Comparison of ENCODE assay signal across 8 cellular contexts in genomic region chr10:63267414-63268138, GRCh38.
DNase-seq lines count a peak whose midpoint lies in the region; ATAC-seq and TF ChIP-seq lines count a peak whose summit lies in the region.

No MANE protein-coding gene starts in this region.

- peaks cover 2% of the 10 kb centered on the region; the same call in 1 of the 2 replicates for H4K20me1 ChIP-seq in DND-41 (ENCODE audit: insufficient read depth, low read length)

- H3K27me3 Mint-ChIP-seq in mesothelial cell of epicardium (ENCODE audit: low read depth), result no peaks in the 10 kb centered on the region

- H3K9ac ChIP-seq in DND-41 (ENCODE audit: low read depth, low read length) (peak overlapping the region; percentile 65), endocrine pancreas (ENCODE audit: control insufficient read depth, insufficient read depth, low read length) (peak overlapping the region; percentile 47)

- peak; percentile 36 for DNase-seq in DND-41
- no peak for DNase-seq in mesothelial cell of epicardium (ENCODE audit: low spot score in 2 of 2, unreplicated experiment in 2 of 2)
- DNase-seq in upper lobe of right lung, result no peak
- DNase-seq in activated CD4-positive, alpha-beta T cell treated with anti-CD3 and anti-CD28 coated beads for 48 hours, result no peak

- H3K4me1 Mint-ChIP-seq in mesothelial cell of epicardium, result peaks cover 25% of the 10 kb centered on the region

- H3K79me2 ChIP-seq in DND-41 (ENCODE audit: insufficient read depth, low read length), result peaks cover 91% of the 10 kb centered on the region

- H3K4me3 ChIP-seq in DND-41 (ENCODE audit: low read depth in 1 of 2, low read length in 2 of 2), result peak overlapping the region; percentile 61 to 83
- peak overlapping the region; percentile 100 for H3K4me3 ChIP-seq in endocrine pancreas (ENCODE audit: control insufficient read depth, insufficient read depth, low read length)
- H3K4me3 ChIP-seq in upper lobe of right lung, result peak overlapping the region; percentile 54

- H3K27me3 ChIP-seq in DND-41 (ENCODE audit: insufficient read depth, low read length, poor library complexity), result no peaks in the 10 kb centered on the region
- no peaks in the 10 kb centered on the region for H3K27me3 ChIP-seq in endocrine pancreas (ENCODE audit: control insufficient read depth, insufficient read depth, low read length)
- H3K27me3 ChIP-seq in upper lobe of right lung, result no peaks in the 10 kb centered on the region

- H3K36me3 ChIP-seq in DND-41 (ENCODE audit: insufficient read depth, low read length) (no peaks in the 10 kb centered on the region), endocrine pancreas (ENCODE audit: control insufficient read depth, insufficient read depth, low read length) (no peaks in the 10 kb centered on the region), upper lobe of right lung (no peaks in the 10 kb centered on the region)

- H3K4me1 ChIP-seq in DND-41 (ENCODE audit: insufficient read depth, low read length) (peaks cover 40% of the 10 kb centered on the region), endocrine pancreas (ENCODE audit: control insufficient read depth, insufficient read depth, low read length) (peaks cover 15% of the 10 kb centered on the region), upper lobe of right lung (peaks cover 26% of the 10 kb centered on the region)

- ATAC-seq in DND-41 (ENCODE audit: insufficient read depth, low read depth) (0 out of 3 replicates have a peak, but pooled peaks have one; percentile 20), HG03095 (IDR thresholded peaks at IDR 0.05; ENCODE audit: unreplicated experiment) (peak; percentile 24), SK-N-SH treated with all-trans-retinoic acid at 6 μM for 48 hours (peak; percentile 61), upper lobe of right lung (peak; percentile 47), HG02571 (IDR thresholded peaks at IDR 0.05; ENCODE audit: unreplicated experiment) (no peak)

- H3K4me3 Mint-ChIP-seq in mesothelial cell of epicardium, result peak overlapping the region; percentile 87

- H3K27ac ChIP-seq in DND-41 (ENCODE audit: low read length), result peak overlapping the region; percentile 89
- peak overlapping the region; percentile 90 for H3K27ac ChIP-seq in upper lobe of right lung

- 0 out of 2 replicates have a peak overlapping the region, but pooled peaks have one; percentile 2 for H2AFZ ChIP-seq in DND-41 (ENCODE audit: low read depth, low read length)

- no peaks in the 10 kb centered on the region for H3K36me3 Mint-ChIP-seq in mesothelial cell of epicardium

- H3K27ac Mint-ChIP-seq in mesothelial cell of epicardium, result peak overlapping the region; percentile 100

- no peaks in the 10 kb centered on the region for H3K9me3 ChIP-seq in DND-41 (ENCODE audit: insufficient read depth, low read length, severe bottlenecking)
- H3K9me3 ChIP-seq in endocrine pancreas (ENCODE audit: control insufficient read depth, low read length), result no peaks in the 10 kb centered on the region
- no peaks in the 10 kb centered on the region for H3K9me3 ChIP-seq in upper lobe of right lung

- peak overlapping the region; percentile 75 for H3K4me2 ChIP-seq in DND-41 (ENCODE audit: insufficient read depth, low read length)

- TF ChIP-seq CTCF in DND-41 (IDR thresholded peaks at IDR 0.05; ENCODE audit: borderline replicate concordance, extremely low read depth, low read length, poor library complexity, severe bottlenecking) (no peak), mesothelial cell of epicardium (IDR thresholded peaks at IDR 0.05; ENCODE audit: unreplicated experiment) (no peak), upper lobe of right lung (IDR thresholded peaks at IDR 0.05) (no peak)

- intact Hi-C loops in upper lobe of right lung (cut with DNase I), result no loop called here

- no peaks in the 10 kb centered on the region for H3K9me3 Mint-ChIP-seq in mesothelial cell of epicardium

TF ChIP-seq in SK-N-SH treated with all-trans-retinoic acid at 6 μM for 48 hours, 23 proteins besides CTCF, POLR2A, EP300 and RAD21:
- TF ChIP-seq POU6F1 (CRISPR knock-in tag; IDR thresholded peaks at IDR 0.05; ENCODE audit: borderline replicate concordance, low read depth) (no peak), PATZ1 (CRISPR knock-in tag; IDR thresholded peaks at IDR 0.05; ENCODE audit: borderline replicate concordance) (0 out of 2 replicates have a peak, but pooled peaks have one; percentile 26)
